15 cellular contexts compared by ENCODE assay signal in genomic region chr5:142803428-142804111, GRCh38. TPM values are rescaled to one million over a fixed set of nuclear protein-coding genes. Genes with fewer than 3 reads are reported as not detected.
DNase-seq lines count a peak whose midpoint lies in the region; ATAC-seq, FAIRE-seq and TF ChIP-seq lines count a peak whose summit lies in the region.
"Had no signal": no experiment of that assay in that cellular context is flagged by ENCODE, and none has a peak within 500 bp of the region (broad histone marks: within the 10 kb centered on the region; RNA-seq: fewer than 3 reads in every experiment).

No MANE protein-coding gene starts in this region.

- CTCF ChIA-PET in HepG2 (lab: Yijun Ruan, JAX; ENCODE audit: low intra/inter-chr PET ratio, low total read pairs), result no interaction called here
- CTCF ChIA-PET in activated CD4-positive, alpha-beta T cell treated with anti-CD3 and anti-CD28 coated beads for 36 hours (lab: Charles Lee), result no interaction called here

- H3K4me2 ChIP-seq in HepG2 (ENCODE audit: low read depth, low read length), result no peak overlapping the region

- H3K4me3 Mint-ChIP-seq in activated CD4-positive, alpha-beta T cell treated with anti-CD3 and anti-CD28 coated beads for 36 hours, result no peak overlapping the region

- H3K36me3 ChIP-seq in liver (ENCODE audit: control insufficient read depth in 4 of 4, insufficient read depth in 3 of 4, low read depth in 1 of 4, low read length in 3 of 4) (no peaks in the 10 kb centered on the region), HepG2 (replicated peaks in 1 of 2; ENCODE audit: control insufficient read depth in 1 of 2, insufficient read depth in 2 of 2, low read length in 2 of 2) (no peaks in the 10 kb centered on the region), mucosa of descending colon (ENCODE audit: low read depth) (no peaks in the 10 kb centered on the region), uterus (no peaks in the 10 kb centered on the region)
- H3K36me3 ChIP-seq: pancreas had no signal

- no peak overlapping the region for H3K9ac ChIP-seq in liver (ENCODE audit: low read depth in 1 of 2, low read length in 2 of 2)
- H3K9ac ChIP-seq in HepG2 (ENCODE audit: insufficient read depth, low read depth, low read length), result no peak overlapping the region

- no peaks in the 10 kb centered on the region for H4K20me1 ChIP-seq in HepG2 (ENCODE audit: insufficient read depth, low read length)

- 66% methylated on average over 11 of the region's 11 CpGs for whole genome bisulfite sequencing in liver
- 93% methylated on average over 11 of the region's 11 CpGs for WGBS in HepG2 (ENCODE audit: low lambda C conversion rate)

- H3K79me2 ChIP-seq in HepG2 (ENCODE audit: insufficient read depth, low read length), result peaks cover 21% of the 10 kb centered on the region

- H3K36me3 Mint-ChIP-seq in activated CD4-positive, alpha-beta T cell treated with anti-CD3 and anti-CD28 coated beads for 36 hours (ENCODE audit: low read depth), result peaks cover 1% of the 10 kb centered on the region

- no peak for ATAC-seq in HepG2
- peak; percentile 13 for ATAC-seq in mucosa of descending colon
- no peak for ATAC-seq in activated CD4-positive, alpha-beta T cell treated with anti-CD3 and anti-CD28 coated beads for 36 hours

- no peak for DNase-seq in HepG2 (ENCODE audit: low spot score)
- DNase-seq in fibroblast of mammary gland (ENCODE audit: low read depth), result peak; percentile 71
- no peak for DNase-seq in mucosa of descending colon
- peak in 1 of 2 donors; percentile 60 for DNase-seq in uterus
- DNase-seq in GDM1 (lab: John Stamatoyannopoulos, UW), result no peak
- DNase-seq in NCI-H2107 treated with DMSO at 0.1 percent for 48 hours (lab: John Stamatoyannopoulos, UW; ENCODE audit: unreplicated experiment), result no peak
- DNase-seq in activated CD4-positive, alpha-beta T cell treated with anti-CD3 and anti-CD28 coated beads for 36 hours, result no peak
- DNase-seq: activated T-cell treated with anti-CD3 and anti-CD28 coated beads for 4 hours; NCI-H510A; pancreas; stimulated activated CD4-positive, alpha-beta T cell treated with anti-CD3 and anti-CD28 coated beads, Interleukin-4, amount 100 ng/mL, for 4 hours had no signal

- POLR2A ChIA-PET in HepG2 (lab: Yijun Ruan, JAX), result no interaction called here
- POLR2A ChIA-PET in activated CD4-positive, alpha-beta T cell treated with anti-CD3 and anti-CD28 coated beads for 36 hours (lab: Charles Lee), result no interaction called here

- TF ChIP-seq CTCF in liver (IDR thresholded peaks at IDR 0.05; ENCODE audit: low read depth, low read length, missing input control) (no peak), HepG2 (CRISPR knock-in tag; IDR thresholded peaks at IDR 0.05) (no peak), fibroblast of mammary gland (conservative IDR thresholded peaks at IDR 0.05; ENCODE audit: control insufficient read depth, insufficient read depth, low read depth, low read length) (no peak), mucosa of descending colon (IDR thresholded peaks at IDR 0.05) (no peak), uterus (IDR thresholded peaks at IDR 0.05) (no peak)

- H3K27ac Mint-ChIP-seq in activated CD4-positive, alpha-beta T cell treated with anti-CD3 and anti-CD28 coated beads for 36 hours, result no peak overlapping the region

- peaks cover 42% of the 10 kb centered on the region for H3K4me1 Mint-ChIP-seq in activated CD4-positive, alpha-beta T cell treated with anti-CD3 and anti-CD28 coated beads for 36 hours

- no peak overlapping the region for H3K4me3 ChIP-seq in liver (ENCODE audit: low read depth in 1 of 3, low read length in 3 of 3)
- H3K4me3 ChIP-seq in HepG2 (replicated peaks in 1 of 3; ENCODE audit: insufficient read depth in 1 of 3, low read depth in 2 of 3, low read length in 3 of 3), result no peak overlapping the region
- H3K4me3 ChIP-seq in fibroblast of mammary gland (ENCODE audit: control insufficient read depth, low read depth, low read length), result no peak overlapping the region
- H3K4me3 ChIP-seq in mucosa of descending colon, result no peak overlapping the region
- H3K4me3 ChIP-seq in uterus, result no peak overlapping the region
- H3K4me3 ChIP-seq: pancreas had no signal

- BruUV-seq in HepG2 (replicated peaks; lab: Mats Ljungman, UMichigan), result no TSS peak

- in situ Hi-C loops in HepG2 (cut with HindIII; ENCODE audit: extremely low pct_ligation_motif_present, low pct_unique_long_range_greater_than_20kb), result no loop called here

- H3K27ac ChIP-seq in liver (ENCODE audit: low read depth in 1 of 2, low read length in 2 of 2) (peak overlapping the region; percentile 56 to 62), HepG2 (ENCODE audit: extremely low read length, insufficient read depth, low read length) (no peak overlapping the region), uterus (peak overlapping the region; percentile 3 to 25)
- H3K27ac ChIP-seq: VCaP had no signal

- H3K9me3 ChIP-seq in liver (ENCODE audit: control insufficient read depth in 4 of 4, low read length in 3 of 4) (no peaks in the 10 kb centered on the region), HepG2 (ENCODE audit: low read length) (no peaks in the 10 kb centered on the region), mucosa of descending colon (no peaks in the 10 kb centered on the region), uterus (no peaks in the 10 kb centered on the region)
- H3K9me3 ChIP-seq: pancreas had no signal

- TF ChIP-seq EP300 in HepG2 (IDR thresholded peaks at IDR 0.05; ENCODE audit: low read depth in 2 of 2, low read length in 2 of 2) (no peak), HepG2 (CRISPR knock-in tag; IDR thresholded peaks at IDR 0.05; ENCODE audit: borderline replicate concordance) (no peak)

- H3K27me3 Mint-ChIP-seq in activated CD4-positive, alpha-beta T cell treated with anti-CD3 and anti-CD28 coated beads for 36 hours, result no peaks in the 10 kb centered on the region

- no peaks in the 10 kb centered on the region for H3K9me3 Mint-ChIP-seq in activated CD4-positive, alpha-beta T cell treated with anti-CD3 and anti-CD28 coated beads for 36 hours (ENCODE audit: low read depth)

- no peak for FAIRE-seq in HepG2 (lab: Jason Lieb, UNC)
- FAIRE-seq: A204.1, keratinocyte, pancreas had no signal

- H3K4me1 ChIP-seq in liver (ENCODE audit: control insufficient read depth in 4 of 4, insufficient read depth in 4 of 4, low read length in 3 of 4) (peaks cover 0 to 18% (median 14%) of the 10 kb centered on the region in 4 donors), HepG2 (ENCODE audit: insufficient read depth, low read length) (peaks cover 47% of the 10 kb centered on the region), mucosa of descending colon (ENCODE audit: low read depth) (peaks cover 5% of the 10 kb centered on the region), uterus (no peaks in the 10 kb centered on the region)

- TF ChIP-seq RAD21 in liver (IDR thresholded peaks at IDR 0.05), result peak in 1 of 2 donors; percentile 7
- no peak for TF ChIP-seq RAD21 in HepG2 (CRISPR knock-in tag; IDR thresholded peaks at IDR 0.05)

- intact Hi-C loops in HepG2 (cut with micrococcal nuclease; ENCODE audit: unreplicated experiment), result no loop called here
- intact Hi-C loops in mucosa of descending colon (cut with DNase I, micrococcal nuclease), result no loop called here
- intact Hi-C loops in uterus (cut with DNase I; ENCODE audit: low total_unique reads), result no loop called here
- intact Hi-C loops in activated CD4-positive, alpha-beta T cell treated with anti-CD3 and anti-CD28 coated beads for 36 hours (cut with DNase I, micrococcal nuclease), result no loop called here

- TF ChIP-seq POLR2A in HepG2 (IDR thresholded peaks at IDR 0.05; ENCODE audit: insufficient read depth in 1 of 2, low read depth in 2 of 2, low read length in 2 of 2), result no peak
- TF ChIP-seq POLR2A in uterus (IDR thresholded peaks at IDR 0.05), result no peak

- H3K27me3 ChIP-seq in liver (ENCODE audit: control insufficient read depth in 4 of 4, insufficient read depth in 4 of 4, low read length in 3 of 4) (no peaks in the 10 kb centered on the region), HepG2 (ENCODE audit: control insufficient read depth in 1 of 2, insufficient read depth in 2 of 2, low read length in 2 of 2) (no peaks in the 10 kb centered on the region), uterus (no peaks in the 10 kb centered on the region)
- H3K27me3 ChIP-seq: pancreas had no signal

- H2AFZ ChIP-seq in HepG2 (ENCODE audit: low read length), result no peak overlapping the region

TF ChIP-seq in liver, 16 proteins besides CTCF, POLR2A, EP300 and RAD21 (continues in another document):
- TF ChIP-seq GABPA (IDR thresholded peaks at IDR 0.05 in 1 of 2, conservative IDR thresholded peaks at IDR 0.05 in 1 of 2), result peak; percentile 28 to 52

RNA-seq across cellular contexts. Expression of gene ARHGAP26, which starts 33.4 kb away (rescaled TPM):
- total RNA-seq in liver, result 10 to 100 TPM in 1 of 2 donors, 1 to 10 TPM in 1; 4.4 to 16.7 TPM
- polyA plus RNA-seq in liver, result 1 to 10 TPM; 1.8 to 3.9 TPM
- total RNA-seq in HepG2 (2016; rRNA removed; fragmentation: Illumina TruSeq; extraction: Trizol), result 11.9 and 18.2 TPM in 2 replicates
- 19.7 and 23.1 TPM in 2 replicates for total RNA-seq in HepG2 (2016; cell fraction: cytosol; rRNA removed; fragmentation: Illumina TruSeq; extraction: Trizol; ENCODE audit: low read depth)
- total RNA-seq in HepG2 (2016; cell fraction: insoluble cytoplasmic fraction; rRNA removed; fragmentation: Illumina TruSeq; extraction: Trizol), result 13.7 and 16.7 TPM in 2 replicates
- total RNA-seq in HepG2 (2016; cell fraction: membrane; rRNA removed; fragmentation: Illumina TruSeq; extraction: Trizol), result 6.8 and 8.5 TPM in 2 replicates
- 81.5 and 87.1 TPM in 2 replicates for total RNA-seq in HepG2 (2016; cell fraction: nucleus; rRNA removed; fragmentation: Illumina TruSeq; extraction: Trizol)
- 9.1 and 9.6 TPM in 2 replicates for polyA plus RNA-seq in HepG2 (2011; rRNA removed)
- polyA plus RNA-seq in HepG2 (2011; cell fraction: cytosol; rRNA removed), result 2.5 and 2.7 TPM in 2 replicates
- 27.9 and 47.7 TPM in 2 replicates for polyA plus RNA-seq in HepG2 (2011; cell fraction: nucleus; rRNA removed)
- polyA plus RNA-seq in HepG2 (2012), result 8.8 and 10.3 TPM in 2 replicates
- polyA plus RNA-seq in HepG2 (2016; cell fraction: cytosol; fragmentation: Illumina TruSeq; extraction: Trizol; ENCODE audit: low read depth), result 0.63 and 0.71 TPM in 2 replicates
- polyA plus RNA-seq in HepG2 (2016; cell fraction: insoluble cytoplasmic fraction; fragmentation: Illumina TruSeq; extraction: Trizol; ENCODE audit: low read depth), result 8.9 and 9.9 TPM in 2 replicates
- 1.4 and 1.7 TPM in 2 replicates for polyA plus RNA-seq in HepG2 (2016; cell fraction: membrane; fragmentation: Illumina TruSeq; extraction: Trizol; ENCODE audit: low read depth)
- 34.1 and 38.4 TPM in 2 replicates for polyA plus RNA-seq in HepG2 (2016; cell fraction: nucleus; fragmentation: Illumina TruSeq; extraction: Trizol; ENCODE audit: insufficient read depth, low read depth)
- polyA minus RNA-seq in HepG2 (2011; rRNA and poly(A)+ RNA removed; ENCODE audit: low replicate concordance), result 7.2 and 23.4 TPM in 2 replicates
- polyA minus RNA-seq in HepG2 (2011; cell fraction: cytosol; rRNA and poly(A)+ RNA removed), result 6.4 TPM in 2 replicates
- 87.8 and 98.5 TPM in 2 replicates for polyA minus RNA-seq in HepG2 (2011; cell fraction: nucleus; rRNA and poly(A)+ RNA removed)
- 10 to 100 TPM; 52.9 to 96.0 (median 67.8) TPM for total RNA-seq in mucosa of descending colon
- total RNA-seq in uterus, result 10 to 100 TPM; 12.4 to 49.5 (median 31.8) TPM
- 10 to 100 TPM; 12.8 to 15.4 TPM for total RNA-seq in activated CD4-positive, alpha-beta T cell treated with anti-CD3 and anti-CD28 coated beads for 36 hours
